In the genomic region with DNA sequence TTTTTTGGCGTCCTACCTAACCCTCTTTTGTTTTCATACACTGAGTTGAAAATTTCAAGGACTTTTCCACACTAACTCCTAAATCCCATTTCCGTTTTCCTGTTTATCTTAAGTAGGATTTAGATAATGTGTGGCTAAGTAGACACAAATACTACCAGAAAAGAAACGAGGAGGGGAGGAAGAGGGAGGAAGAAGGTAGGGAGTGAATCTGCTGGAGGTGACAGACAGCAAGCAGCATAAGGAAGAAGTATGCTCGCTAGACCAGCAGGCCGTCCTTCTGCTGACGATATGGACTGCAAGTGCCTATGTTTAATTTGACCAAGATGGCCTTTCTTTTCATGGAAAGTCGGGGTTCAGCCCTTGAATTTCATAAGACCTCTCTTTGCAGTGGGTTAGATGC, we compare ENCODE assay signal across 12 cellular contexts.
DNase-seq lines count a peak whose midpoint lies in the region; TF ChIP-seq lines count a peak whose summit lies in the region.
"Had no signal": no experiment of that assay in that cellular context is flagged by ENCODE, and none has a peak within 500 bp of the region (broad histone marks: within the 10 kb centered on the region; RNA-seq: fewer than 3 reads in every experiment).

No MANE protein-coding gene starts in this region.

- peaks cover 25% of the 10 kb centered on the region for H3K4me1 Mint-ChIP-seq in endodermal cell
- H3K4me1 Mint-ChIP-seq in neural progenitor cell = peaks cover 11% of the 10 kb centered on the region
- H3K4me1 Mint-ChIP-seq: B cell had no signal

- H3K9me3 ChIP-seq in endodermal cell (ENCODE audit: control insufficient read depth, low read length) = peaks cover 4% of the 10 kb centered on the region
- H3K9me3 ChIP-seq in mesenchymal stem cell (ENCODE audit: control insufficient read depth, low read length) = no peaks in the 10 kb centered on the region
- no peaks in the 10 kb centered on the region for H3K9me3 ChIP-seq in neural progenitor cell (ENCODE audit: low read depth)
- no peaks in the 10 kb centered on the region for H3K9me3 ChIP-seq in Karpas-422 (ENCODE audit: low read length)

- H2AK5ac ChIP-seq in mesenchymal stem cell (ENCODE audit: low read length, severe bottlenecking) = no peak overlapping the region

- no peak overlapping the region for H3K4me3 Mint-ChIP-seq in endodermal cell
- H3K4me3 Mint-ChIP-seq in neural progenitor cell = no peak overlapping the region
- H3K4me3 Mint-ChIP-seq: B cell; CD4-positive, alpha-beta T cell had no signal

- peaks cover 18% of the 10 kb centered on the region for H3K27me3 ChIP-seq in endodermal cell (ENCODE audit: control insufficient read depth, insufficient read depth, low read length, poor library complexity, severe bottlenecking)
- H3K27me3 ChIP-seq in mesenchymal stem cell (ENCODE audit: control insufficient read depth in 1 of 2, insufficient read depth in 1 of 2, low read length in 2 of 2) = peaks cover 13 to 27% of the 10 kb centered on the region in 2 experiments
- no peaks in the 10 kb centered on the region for H3K27me3 ChIP-seq in neural progenitor cell
- no peaks in the 10 kb centered on the region for H3K27me3 ChIP-seq in Karpas-422 (ENCODE audit: low read length)

- H3K79me1 ChIP-seq in mesenchymal stem cell (replicated peaks; ENCODE audit: low read length, poor library complexity, severe bottlenecking) = no peaks in the 10 kb centered on the region

- no peak overlapping the region for H3K9ac ChIP-seq in endodermal cell (ENCODE audit: extremely low read depth, low read length, poor library complexity, severe bottlenecking)
- no peak overlapping the region for H3K9ac ChIP-seq in mesenchymal stem cell (ENCODE audit: low read length)
- no peak overlapping the region for H3K9ac ChIP-seq in neural progenitor cell
- H3K9ac ChIP-seq in Karpas-422 (ENCODE audit: low read length) = no peak overlapping the region

- no peak overlapping the region for H2BK15ac ChIP-seq in mesenchymal stem cell (ENCODE audit: low read depth, poor library complexity, severe bottlenecking)

- H4K8ac ChIP-seq in mesenchymal stem cell (ENCODE audit: low read length) = no peak overlapping the region

- H3K79me2 ChIP-seq in neural progenitor cell (ENCODE audit: low read depth) (no peaks in the 10 kb centered on the region), Karpas-422 (ENCODE audit: low read length) (no peaks in the 10 kb centered on the region)

- H3K4me1 ChIP-seq in endodermal cell (ENCODE audit: control insufficient read depth, insufficient read depth, low read length) (peaks cover 5% of the 10 kb centered on the region), mesenchymal stem cell (ENCODE audit: control insufficient read depth, insufficient read depth, low read depth, low read length) (no peaks in the 10 kb centered on the region), neural progenitor cell (peaks cover 22% of the 10 kb centered on the region), Karpas-422 (ENCODE audit: low read length) (no peaks in the 10 kb centered on the region)

- no peak overlapping the region for H3K27ac ChIP-seq in endodermal cell (ENCODE audit: low read depth, low read length)
- no peak overlapping the region for H3K27ac ChIP-seq in mesenchymal stem cell (ENCODE audit: low read length, poor library complexity, severe bottlenecking)
- no peak overlapping the region for H3K27ac ChIP-seq in neural progenitor cell
- no peak overlapping the region for H3K27ac ChIP-seq in Karpas-422 (ENCODE audit: low read length)

- DNase-seq in NCI-H82 (lab: John Stamatoyannopoulos, UW) (peak; percentile 81), endodermal cell (peak; percentile 52), mesenchymal stem cell (peak; percentile 21), neural progenitor cell (ENCODE audit: low spot score) (no peak), NCI-H2081 (lab: John Stamatoyannopoulos, UW) (no peak), Karpas-422 (no peak), NCI-H510A treated with DMSO at 0.1 percent for 48 hours (lab: John Stamatoyannopoulos, UW) (no peak)
- DNase-seq: C1 segment of cervical spinal cord; CD4-positive, alpha-beta T cell; DND-41; GDM1 had no signal

- no peak overlapping the region for H2BK120ac ChIP-seq in mesenchymal stem cell (ENCODE audit: low read depth, low read length)

- H3K23ac ChIP-seq in mesenchymal stem cell (ENCODE audit: low read length in 2 of 2) = no peak overlapping the region

- H3K9me3 Mint-ChIP-seq in endodermal cell = no peaks in the 10 kb centered on the region
- no peaks in the 10 kb centered on the region for H3K9me3 Mint-ChIP-seq in neural progenitor cell
- H3K9me3 Mint-ChIP-seq: CD4-positive, alpha-beta T cell had no signal

- H2AFZ ChIP-seq in mesenchymal stem cell (ENCODE audit: low read depth, low read length) = peak overlapping the region; percentile 69
- no peak overlapping the region for H2AFZ ChIP-seq in neural progenitor cell (replicated peaks)
- H2AFZ ChIP-seq in Karpas-422 (ENCODE audit: low read length) = no peak overlapping the region

- no peaks in the 10 kb centered on the region for H3K9me2 ChIP-seq in Karpas-422 (replicated peaks; ENCODE audit: insufficient read depth, low read length)

- H3K14ac ChIP-seq in mesenchymal stem cell (ENCODE audit: low read length in 2 of 2) = no peak overlapping the region

- peak overlapping the region; percentile 53 for H3K27ac Mint-ChIP-seq in endodermal cell
- peak overlapping the region; percentile 24 for H3K27ac Mint-ChIP-seq in neural progenitor cell
- H3K27ac Mint-ChIP-seq: B cell; CD4-positive, alpha-beta T cell had no signal

- H2BK5ac ChIP-seq in mesenchymal stem cell (ENCODE audit: low read depth, low read length, poor library complexity, severe bottlenecking) = no peak overlapping the region

- peaks cover 4% of the 10 kb centered on the region for H3K27me3 Mint-ChIP-seq in endodermal cell (ENCODE audit: insufficient read depth)
- H3K27me3 Mint-ChIP-seq in neural progenitor cell (ENCODE audit: insufficient read depth, low read depth) = peaks cover 6% of the 10 kb centered on the region
- H3K27me3 Mint-ChIP-seq: CD4-positive, alpha-beta T cell had no signal

- no peaks in the 10 kb centered on the region for H3F3A ChIP-seq in neural progenitor cell (ENCODE audit: low read depth)

- H2BK12ac ChIP-seq in mesenchymal stem cell (ENCODE audit: low read length in 2 of 2) = no peak overlapping the region

- peak overlapping the region; percentile 5 for H3K4me3 ChIP-seq in endodermal cell (ENCODE audit: low read length)
- H3K4me3 ChIP-seq in mesenchymal stem cell (ENCODE audit: insufficient read depth in 1 of 2, low read depth in 1 of 2, low read length in 2 of 2) = no peak overlapping the region
- no peak overlapping the region for H3K4me3 ChIP-seq in neural progenitor cell
- no peak overlapping the region for H3K4me3 ChIP-seq in Karpas-422 (ENCODE audit: low read length)

- H3K4me2 ChIP-seq in mesenchymal stem cell (ENCODE audit: low read length, poor library complexity, severe bottlenecking) (no peak overlapping the region), neural progenitor cell (no peak overlapping the region), Karpas-422 (ENCODE audit: low read depth, low read length, poor library complexity, severe bottlenecking) (no peak overlapping the region)

- TF ChIP-seq CTCF in endodermal cell (conservative IDR thresholded peaks at IDR 0.05) (no peak), neural progenitor cell (IDR thresholded peaks at IDR 0.05) (no peak)

- no peak overlapping the region for H3K4ac ChIP-seq in mesenchymal stem cell (ENCODE audit: low read depth in 1 of 2, low read length in 2 of 2)

- H3K36me3 ChIP-seq in endodermal cell (ENCODE audit: control insufficient read depth, insufficient read depth, low read length) = no peaks in the 10 kb centered on the region
- no peaks in the 10 kb centered on the region for H3K36me3 ChIP-seq in mesenchymal stem cell (ENCODE audit: control insufficient read depth in 1 of 2, insufficient read depth in 2 of 2, low read depth in 1 of 2, low read length in 2 of 2)
- H3K36me3 ChIP-seq in neural progenitor cell = no peaks in the 10 kb centered on the region
- no peaks in the 10 kb centered on the region for H3K36me3 ChIP-seq in Karpas-422 (ENCODE audit: insufficient read depth, low read length)

- H4K20me1 ChIP-seq in neural progenitor cell (ENCODE audit: low read depth) (no peaks in the 10 kb centered on the region), Karpas-422 (ENCODE audit: insufficient read depth, low read depth, low read length) (no peaks in the 10 kb centered on the region)

- H3K36me3 Mint-ChIP-seq in endodermal cell (ENCODE audit: low read depth) = no peaks in the 10 kb centered on the region
- H3K36me3 Mint-ChIP-seq in neural progenitor cell = no peaks in the 10 kb centered on the region

- peak overlapping the region in 1 of 2 experiments; percentile 42 for H3K18ac ChIP-seq in mesenchymal stem cell (ENCODE audit: low read depth in 1 of 2, low read length in 2 of 2)

- no peak overlapping the region for H4K91ac ChIP-seq in mesenchymal stem cell (ENCODE audit: low read length)

- WGBS in endodermal cell (ENCODE audit: insufficient coverage in 1 of 2, insufficient read length in 1 of 2), 2 experiments = 22 to 48% methylated on average over 4 to 6 of the region's 7 CpGs
- WGBS in mesenchymal stem cell = 24% methylated on average over 5 of the region's 7 CpGs

Comparison
In these comparisons a context has a peak if more than half of its experiments do, and no peak if none do; other contexts are left out.
1. DNase-seq: peak in NCI-H82 (single experiment), endodermal cell (single experiment) and mesenchymal stem cell (single experiment); none in neural progenitor cell (single experiment), NCI-H2081 (0 of 2), Karpas-422 (single experiment) and NCI-H510A treated with DMSO at 0.1 percent for 48 hours (single experiment).